In the genomic region with DNA sequence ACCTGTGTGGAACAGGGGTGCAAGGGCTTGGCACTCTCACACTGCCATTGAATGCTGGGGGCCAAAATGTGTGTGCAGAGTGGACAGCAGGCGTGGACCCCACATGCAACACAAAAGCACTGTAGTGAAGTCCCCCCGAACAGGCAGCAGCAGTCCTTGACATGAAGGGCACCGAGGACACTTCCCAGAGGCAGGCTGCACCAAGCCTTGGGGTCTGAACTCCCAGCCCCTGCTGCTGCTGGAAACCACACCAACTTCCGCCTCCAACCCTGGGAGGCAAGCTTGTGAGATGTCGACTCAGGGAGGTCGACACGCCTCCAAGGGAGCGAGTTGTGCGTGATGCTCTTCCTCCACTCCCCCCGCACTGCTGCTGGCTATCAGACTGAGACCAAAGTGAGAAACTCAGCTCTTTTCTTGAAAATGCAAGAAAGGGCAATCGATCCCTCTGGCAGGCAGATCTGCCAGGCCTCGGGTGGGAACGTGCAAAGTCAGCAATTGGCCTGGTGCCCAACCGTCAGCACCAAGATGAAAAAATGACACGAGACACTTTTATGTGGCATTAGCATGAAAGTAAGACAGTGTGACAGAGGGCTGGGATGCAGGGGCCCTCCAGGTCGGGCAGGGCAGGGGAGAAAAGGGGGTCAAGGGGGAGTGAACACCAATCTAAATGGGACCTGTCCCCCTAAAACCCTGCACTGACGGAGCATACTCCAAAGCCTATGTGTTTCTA, we compare ENCODE assay signal across 25 cellular contexts. TPM values are rescaled to one million over a fixed set of nuclear protein-coding genes. Genes with fewer than 3 reads are reported as not detected.
DNase-seq lines count a peak whose midpoint lies in the region; ATAC-seq and TF ChIP-seq lines count a peak whose summit lies in the region.
"Had no signal": no experiment of that assay in that cellular context is flagged by ENCODE, and none has a peak within 500 bp of the region (broad histone marks: within the 10 kb centered on the region; RNA-seq: fewer than 3 reads in every experiment).

No MANE protein-coding gene starts in this region.

- no peak for TF ChIP-seq CTCF in CD8-positive, alpha-beta T cell (IDR thresholded peaks at IDR 0.05)
- TF ChIP-seq CTCF in VCaP (conservative IDR thresholded peaks at IDR 0.05): no peak
- no peak for TF ChIP-seq CTCF in coronary artery (IDR thresholded peaks at IDR 0.05)

- peaks cover 15% of the 10 kb centered on the region for H3K4me1 ChIP-seq in CD8-positive, alpha-beta T cell (ENCODE audit: insufficient read depth, low read length)

- no peak for ATAC-seq in CD8-positive, alpha-beta T cell
- ATAC-seq in naive thymus-derived CD8-positive, alpha-beta T cell: peak; percentile 46 to 60
- ATAC-seq in HG03442 (IDR thresholded peaks at IDR 0.05; ENCODE audit: unreplicated experiment): no peak
- ATAC-seq: natural killer cell had no signal

- no peak overlapping the region for H3K4me3 ChIP-seq in CD8-positive, alpha-beta T cell (ENCODE audit: low read depth, low read length)
- H3K4me3 ChIP-seq in coronary artery: no peak overlapping the region
- H3K4me3 ChIP-seq: MG63, smooth muscle cell had no signal

- no peaks in the 10 kb centered on the region for H3K9me3 Mint-ChIP-seq in CD8-positive, alpha-beta T cell
- no peaks in the 10 kb centered on the region for H3K9me3 Mint-ChIP-seq in naive thymus-derived CD8-positive, alpha-beta T cell
- H3K9me3 Mint-ChIP-seq: activated naive CD4-positive, alpha-beta T cell treated with anti-CD3 and anti-CD28 coated beads, Interleukin-2, amount 50 U/mL, for 24 hours; memory B cell; natural killer cell had no signal

- no peak overlapping the region for H3K27ac ChIP-seq in CD8-positive, alpha-beta T cell (ENCODE audit: low read depth, low read length)
- 0 out of 2 replicates have a peak overlapping the region, but pooled peaks have one; percentile 81 for H3K27ac ChIP-seq in VCaP
- no peak overlapping the region for H3K27ac ChIP-seq in coronary artery
- H3K27ac ChIP-seq: 22Rv1, brain microvascular endothelial cell had no signal

- no peaks in the 10 kb centered on the region for H3K27me3 Mint-ChIP-seq in CD8-positive, alpha-beta T cell (ENCODE audit: low read depth)
- peaks cover 0 to 2% (median 0%) of the 10 kb centered on the region in 5 donors for H3K27me3 Mint-ChIP-seq in naive thymus-derived CD8-positive, alpha-beta T cell
- H3K27me3 Mint-ChIP-seq: activated naive CD4-positive, alpha-beta T cell treated with anti-CD3 and anti-CD28 coated beads, Interleukin-2, amount 50 U/mL, for 24 hours; memory B cell; progenitor cell of endocrine pancreas had no signal

- DNase-seq in DMS79 treated with DMSO at 0.1 percent for 48 hours (lab: John Stamatoyannopoulos, UW) (peak; percentile 1), DMS79 (lab: John Stamatoyannopoulos, UW) (no peak), KG1 (lab: John Stamatoyannopoulos, UW) (no peak), coronary artery (ENCODE audit: low spot score) (no peak)
- peak in 1 of 7 experiments; percentile 48 for DNase-seq in CD8-positive, alpha-beta T cell
- DNase-seq in naive thymus-derived CD8-positive, alpha-beta T cell: peak in 5 of 10 donors; percentile 11 to 39 (median 23)
- DNase-seq: brain microvascular endothelial cell; C1 segment of cervical spinal cord; cortex of kidney; hippocampal formation; islet precursor cell; MG63; natural killer cell; NCI-H2029; NCI-H524; OCI-M1; stimulated activated CD4-positive, alpha-beta T cell treated with anti-CD3 and anti-CD28 coated beads, Interleukin-4, amount 100 ng/mL, for 4 hours; T-helper 2 cell had no signal

- POLR2A ChIA-PET in CD8-positive, alpha-beta T cell (lab: Charles Lee): no interaction called here
- POLR2A ChIA-PET in naive thymus-derived CD8-positive, alpha-beta T cell (lab: Charles Lee): no interaction called here

- H3K36me3 ChIP-seq in CD8-positive, alpha-beta T cell (ENCODE audit: insufficient read depth, low read length): no peaks in the 10 kb centered on the region
- H3K36me3 ChIP-seq: brain microvascular endothelial cell, MG63 had no signal

- H3K27ac Mint-ChIP-seq in CD8-positive, alpha-beta T cell: peak overlapping the region; percentile 22
- H3K27ac Mint-ChIP-seq in naive thymus-derived CD8-positive, alpha-beta T cell: peak overlapping the region in 4 of 10 donors; percentile 21 to 72 (median 37)
- H3K27ac Mint-ChIP-seq: activated naive CD4-positive, alpha-beta T cell treated with anti-CD3 and anti-CD28 coated beads, Interleukin-2, amount 50 U/mL, for 24 hours; memory B cell; natural killer cell; progenitor cell of endocrine pancreas had no signal

- H3K27me3 ChIP-seq in CD8-positive, alpha-beta T cell (ENCODE audit: insufficient read depth, low read length): no peaks in the 10 kb centered on the region
- H3K27me3 ChIP-seq: brain microvascular endothelial cell, MG63 had no signal

- intact Hi-C loops in CD8-positive, alpha-beta T cell (cut with DNase I, micrococcal nuclease): no loop called here

- H3K36me3 Mint-ChIP-seq in CD8-positive, alpha-beta T cell: no peaks in the 10 kb centered on the region
- peaks cover 0 to 2% (median 0%) of the 10 kb centered on the region in 3 donors for H3K36me3 Mint-ChIP-seq in naive thymus-derived CD8-positive, alpha-beta T cell
- H3K36me3 Mint-ChIP-seq: activated naive CD4-positive, alpha-beta T cell treated with anti-CD3 and anti-CD28 coated beads, Interleukin-2, amount 50 U/mL, for 24 hours; memory B cell; natural killer cell had no signal

- peaks cover 25% of the 10 kb centered on the region for H3K4me1 Mint-ChIP-seq in CD8-positive, alpha-beta T cell (ENCODE audit: low read depth)
- H3K4me1 Mint-ChIP-seq in naive thymus-derived CD8-positive, alpha-beta T cell: peaks cover 2 to 32% (median 18%) of the 10 kb centered on the region in 4 donors

- no peaks in the 10 kb centered on the region for H3K9me3 ChIP-seq in CD8-positive, alpha-beta T cell (ENCODE audit: low read length)
- H3K9me3 ChIP-seq: MG63 had no signal

- H3K4me3 Mint-ChIP-seq in CD8-positive, alpha-beta T cell: peak overlapping the region; percentile 45
- H3K4me3 Mint-ChIP-seq in naive thymus-derived CD8-positive, alpha-beta T cell: peak overlapping the region in 9 of 10 donors; percentile 6 to 81 (median 55)
- H3K4me3 Mint-ChIP-seq: activated naive CD4-positive, alpha-beta T cell treated with anti-CD3 and anti-CD28 coated beads, Interleukin-2, amount 50 U/mL, for 24 hours; memory B cell; natural killer cell had no signal

- CTCF ChIA-PET in CD8-positive, alpha-beta T cell (lab: Charles Lee): no interaction called here

RNA-seq across cellular contexts. Expression of gene WHAMM, which starts 43.6 kb away (rescaled TPM):
- 100 to 1,000 TPM; 123 to 124 TPM for total RNA-seq in CD8-positive, alpha-beta T cell
- total RNA-seq in naive thymus-derived CD8-positive, alpha-beta T cell: 10 to 100 TPM; 39.8 to 40.0 TPM
- 1 to 10 TPM; 3.7 to 5.8 (median 4.5) TPM for polyA plus RNA-seq in naive thymus-derived CD8-positive, alpha-beta T cell

RNA-seq across cellular contexts. Expression of gene FSD2, which starts 47.2 kb away (rescaled TPM):
- total RNA-seq in CD8-positive, alpha-beta T cell: not detected
- total RNA-seq in naive thymus-derived CD8-positive, alpha-beta T cell: not detected
- under 1 TPM in 2 of 3 donors, not detected in 1; 0.08 to 0.17 TPM for polyA plus RNA-seq in naive thymus-derived CD8-positive, alpha-beta T cell
- total RNA-seq: natural killer cell, progenitor cell of endocrine pancreas, smooth muscle cell had no signal
- polyA plus RNA-seq: smooth muscle cell had no signal

Comparison
In these comparisons a context has a peak if more than half of its experiments do, and no peak if none do; other contexts are left out.
1. ATAC-seq: peak in naive thymus-derived CD8-positive, alpha-beta T cell (2 of 2); none in CD8-positive, alpha-beta T cell (single experiment) and HG03442 (single experiment).